Comparison of ENCODE assay signal across 1 cellular context in the genomic region with DNA sequence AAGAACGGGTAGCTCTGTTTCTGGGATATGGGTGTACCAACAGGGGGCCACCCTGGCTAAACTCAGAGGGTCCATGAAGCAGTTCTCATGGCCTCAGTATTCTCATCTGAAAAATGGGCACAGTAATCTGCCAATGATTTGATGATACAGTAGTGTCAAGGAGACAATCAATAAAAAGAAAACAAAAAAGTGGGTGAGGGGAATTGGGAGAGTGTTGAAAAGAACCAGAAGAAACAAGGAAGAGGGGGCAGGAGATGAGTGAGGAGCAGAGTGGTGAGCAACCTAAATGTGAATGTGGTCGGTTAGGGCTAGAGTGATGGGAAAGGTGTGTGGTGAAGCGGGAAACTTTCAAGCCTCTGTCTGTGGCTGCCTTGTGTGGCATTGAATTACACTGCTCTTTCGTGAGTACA.
TF ChIP-seq lines count a peak whose summit lies in the region.

No MANE protein-coding gene starts in this region.

TF ChIP-seq in WTC11, 78 proteins besides CTCF, POLR2A, EP300 and RAD21 (continued from another document):
- TF ChIP-seq FOXP1 (CRISPR knock-in tag; IDR thresholded peaks at IDR 0.05; ENCODE audit: borderline replicate concordance): no peak
- TF ChIP-seq, protein P1, sequence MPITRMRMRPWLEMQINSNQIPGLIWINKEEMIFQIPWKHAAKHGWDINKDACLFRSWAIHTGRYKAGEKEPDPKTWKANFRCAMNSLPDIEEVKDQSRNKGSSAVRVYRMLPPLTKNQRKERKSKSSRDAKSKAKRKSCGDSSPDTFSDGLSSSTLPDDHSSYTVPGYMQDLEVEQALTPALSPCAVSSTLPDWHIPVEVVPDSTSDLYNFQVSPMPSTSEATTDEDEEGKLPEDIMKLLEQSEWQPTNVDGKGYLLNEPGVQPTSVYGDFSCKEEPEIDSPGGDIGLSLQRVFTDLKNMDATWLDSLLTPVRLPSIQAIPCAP (CRISPR knock-in tag; IDR thresholded peaks at IDR 0.05): no peak
